Comparison of ENCODE assay signal across 8 cellular contexts in the genomic region with DNA sequence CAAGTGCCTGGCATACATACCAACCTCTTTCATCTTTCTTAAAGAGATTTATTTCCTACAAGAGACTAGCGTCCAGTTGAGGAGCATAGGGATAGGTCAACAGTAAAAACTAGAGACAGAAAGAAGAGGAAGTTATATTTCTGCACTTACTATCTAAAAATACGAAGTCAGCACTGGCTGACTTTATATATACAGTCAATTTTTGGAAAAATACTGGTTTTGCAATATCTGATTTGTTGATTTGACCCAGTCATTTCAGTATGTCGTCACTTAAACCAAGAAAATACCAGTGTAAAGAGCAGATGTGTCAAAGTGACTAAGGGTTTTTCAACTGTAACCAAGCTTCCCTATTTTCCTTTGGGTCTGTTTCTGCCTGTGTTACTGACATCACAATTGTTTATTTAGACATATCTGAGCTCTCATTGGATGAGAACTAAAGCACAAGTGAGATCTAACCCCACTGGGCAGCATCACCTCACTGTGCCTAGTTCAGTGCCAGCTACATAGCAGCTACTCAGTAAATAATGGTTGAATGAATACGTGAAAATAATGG. TPM values are rescaled to one million over a fixed set of nuclear protein-coding genes. Genes with fewer than 3 reads are reported as not detected.
A peak's percentile ranks its signal among the peaks of the same experiment; 100 is the strongest.
DNase-seq lines count a peak whose midpoint lies in the region; ATAC-seq and TF ChIP-seq lines count a peak whose summit lies in the region.

No MANE protein-coding gene starts in this region.

- H3K79me2 ChIP-seq in hepatocyte, result no peaks in the 10 kb centered on the region

- H3K27me3 ChIP-seq in hepatocyte, result no peaks in the 10 kb centered on the region

- WGBS in hepatocyte (ENCODE audit: low lambda C conversion rate, missing lambda C conversion rate), result 90% methylated on average over 4 of the region's 4 CpGs

- H3K27ac Mint-ChIP-seq in activated CD8-positive, alpha-beta T cell treated with anti-CD3 and anti-CD28 coated beads for 36 hours, result peak overlapping the region; percentile 95
- peak overlapping the region; percentile 92 to 94 for H3K27ac Mint-ChIP-seq in natural killer cell

- no peaks in the 10 kb centered on the region for H4K20me1 ChIP-seq in hepatocyte (ENCODE audit: insufficient read depth, poor library complexity, severe bottlenecking)

- H2AFZ ChIP-seq in hepatocyte, result no peak overlapping the region

- H3K36me3 Mint-ChIP-seq in activated CD8-positive, alpha-beta T cell treated with anti-CD3 and anti-CD28 coated beads for 36 hours (ENCODE audit: low read depth), result peaks cover 83% of the 10 kb centered on the region
- peaks cover 56% of the 10 kb centered on the region for H3K36me3 Mint-ChIP-seq in natural killer cell

- H3K4me2 ChIP-seq in hepatocyte, result no peak overlapping the region

- H3K4me3 Mint-ChIP-seq in activated CD8-positive, alpha-beta T cell treated with anti-CD3 and anti-CD28 coated beads for 36 hours, result peak overlapping the region; percentile 46
- H3K4me3 Mint-ChIP-seq in natural killer cell, result peak overlapping the region; percentile 70

- no peaks in the 10 kb centered on the region for H3K36me3 ChIP-seq in hepatocyte (replicated peaks; ENCODE audit: insufficient read depth, low read depth)

- ATAC-seq in GM18858 (IDR thresholded peaks at IDR 0.05; ENCODE audit: unreplicated experiment), result peak; percentile 56
- peak; percentile 40 for ATAC-seq in HG03066 (IDR thresholded peaks at IDR 0.05; ENCODE audit: low read depth, unreplicated experiment)
- peak; percentile 49 for ATAC-seq in activated CD8-positive, alpha-beta T cell treated with anti-CD3 and anti-CD28 coated beads for 36 hours
- ATAC-seq in natural killer cell, result peak; percentile 54 to 82 (median 60)

- intact Hi-C loops in activated CD8-positive, alpha-beta T cell treated with anti-CD3 and anti-CD28 coated beads for 36 hours (cut with micrococcal nuclease), result loop anchor here (2.0 kb wide), 1 partner anchor 16 kb away; no protein-coding TSS in a partner anchor
- intact Hi-C loops in natural killer cell (cut with micrococcal nuclease), result loop anchor here (1.0 kb wide), 1 partner anchor 18 kb away; no protein-coding TSS in a partner anchor

- no peaks in the 10 kb centered on the region for H3K9me2 ChIP-seq in hepatocyte (replicated peaks; ENCODE audit: insufficient read depth)

- no peak overlapping the region for H3K27ac ChIP-seq in hepatocyte

- no peak overlapping the region for H3K4me3 ChIP-seq in hepatocyte

- H3K9me3 ChIP-seq in hepatocyte (ENCODE audit: low read depth), result no peaks in the 10 kb centered on the region

- no peak for TF ChIP-seq CTCF in activated CD8-positive, alpha-beta T cell treated with anti-CD3 and anti-CD28 coated beads for 36 hours (IDR thresholded peaks at IDR 0.05)
- TF ChIP-seq CTCF in natural killer cell (IDR thresholded peaks at IDR 0.05), result no peak
- no peak for TF ChIP-seq CTCF in hepatocyte (IDR thresholded peaks at IDR 0.05; ENCODE audit: poor library complexity)

- peak; percentile 59 for DNase-seq in activated CD8-positive, alpha-beta T cell treated with anti-CD3 and anti-CD28 coated beads for 36 hours
- DNase-seq in natural killer cell, result no peak
- DNase-seq in NK-92 (lab: John Stamatoyannopoulos, UW; ENCODE audit: unreplicated experiment), result no peak
- DNase-seq in NK-92 treated with Interleukin-12 subunit alpha and Interleukin-12 subunit beta, amount 100 ng/mL, for 24 hours (lab: John Stamatoyannopoulos, UW), result no peak
- no peak for DNase-seq in NCI-H2081 treated with DMSO at 0.1 percent for 48 hours (lab: John Stamatoyannopoulos, UW)
- DNase-seq in hepatocyte (ENCODE audit: low spot score), result no peak

- CTCF ChIA-PET in activated CD8-positive, alpha-beta T cell treated with anti-CD3 and anti-CD28 coated beads for 36 hours (lab: Charles Lee), result interaction anchor here (0.7 to 5.8 kb wide), 9 partner anchors 9 to 118 kb away, joined by 3 to 49 read pairs (median 5); a partner anchor contains a TSS

- no peaks in the 10 kb centered on the region for H3K27me3 Mint-ChIP-seq in activated CD8-positive, alpha-beta T cell treated with anti-CD3 and anti-CD28 coated beads for 36 hours
- H3K27me3 Mint-ChIP-seq in natural killer cell (ENCODE audit: low read depth in 2 of 2), result no peaks in the 10 kb centered on the region

- POLR2A ChIA-PET in activated CD8-positive, alpha-beta T cell treated with anti-CD3 and anti-CD28 coated beads for 36 hours (lab: Charles Lee), result interaction anchor here (0.8 to 27.4 kb wide), 12 partner anchors 9 to 478 kb away, joined by 3 to 1592 read pairs (median 5); a partner anchor contains a TSS

- H3K4me1 Mint-ChIP-seq in activated CD8-positive, alpha-beta T cell treated with anti-CD3 and anti-CD28 coated beads for 36 hours (ENCODE audit: low read depth), result peaks cover 80% of the 10 kb centered on the region
- peaks cover 62 to 63% of the 10 kb centered on the region in 2 donors for H3K4me1 Mint-ChIP-seq in natural killer cell

- H3K4me1 ChIP-seq in hepatocyte (ENCODE audit: insufficient read depth), result peaks cover 8% of the 10 kb centered on the region

- no peaks in the 10 kb centered on the region for H3K9me3 Mint-ChIP-seq in activated CD8-positive, alpha-beta T cell treated with anti-CD3 and anti-CD28 coated beads for 36 hours
- H3K9me3 Mint-ChIP-seq in natural killer cell, result peaks cover 0 to 3% of the 10 kb centered on the region in 2 donors

RNA-seq across cellular contexts. Expression of a gene that starts 23.0 kb away (rescaled TPM):
- total RNA-seq in activated CD8-positive, alpha-beta T cell treated with anti-CD3 and anti-CD28 coated beads for 36 hours, result 100 to 1,000 TPM; 514 to 520 TPM
- total RNA-seq in natural killer cell, result 100 to 1,000 TPM; 276 to 363 (median 357) TPM
- total RNA-seq in hepatocyte, result 3.7 and 4.0 TPM in 2 replicates
- polyA plus RNA-seq in hepatocyte, result 0.28 and 1.6 TPM in 2 replicates

Comparison
In these comparisons a context has a peak if more than half of its experiments do, and no peak if none do; other contexts are left out.
1. RNA of a gene that starts 23.0 kb away (total RNA-seq): 514 to 520 TPM in activated CD8-positive, alpha-beta T cell treated with anti-CD3 and anti-CD28 coated beads for 36 hours and 276 to 363 TPM in natural killer cell; 3.7 to 4.0 TPM in hepatocyte; every median in the first group is over 10 times any median in the second.
2. Peak in every context shown above with its lines, with median percentiles within 50 percentile points of each other: ATAC-seq.